1 cellular context compared by ENCODE assay signal in genomic region chr19:8342684-8343482, GRCh38.
TF ChIP-seq lines count a peak whose summit lies in the region.

Gene KANK3, minus strand, starts transcription at chr19:8343262. Its CDS starts 5,434 bp downstream, at chr19:8337828.

TF ChIP-seq in HepG2, 621 proteins besides CTCF, POLR2A, EP300 and RAD21 (continued from another document and continues in another):
- TF ChIP-seq ZMAT5 (CRISPR knock-in tag; IDR thresholded peaks at IDR 0.05; ENCODE audit: borderline replicate concordance, low read depth), result no peak
- TF ChIP-seq ZFP91 (CRISPR knock-in tag; IDR thresholded peaks at IDR 0.05; ENCODE audit: borderline replicate concordance), result peak; percentile 38; the same call in 1 of the 2 replicates
- no peak for TF ChIP-seq ZNF251 (CRISPR knock-in tag; IDR thresholded peaks at IDR 0.05)
- no peak for TF ChIP-seq STAG1 (CRISPR knock-in tag; IDR thresholded peaks at IDR 0.05)
- TF ChIP-seq TP53 (CRISPR knock-in tag; conservative IDR thresholded peaks at IDR 0.05), result no peak
- no peak for TF ChIP-seq ZNF780A (CRISPR knock-in tag; IDR thresholded peaks at IDR 0.05)
- TF ChIP-seq ATAD3A (CRISPR knock-in tag; IDR thresholded peaks at IDR 0.05), result no peak
- TF ChIP-seq ZC3H13 (CRISPR knock-in tag; IDR thresholded peaks at IDR 0.05), result no peak
- no peak for TF ChIP-seq CREBL2 (CRISPR knock-in tag; IDR thresholded peaks at IDR 0.05; ENCODE audit: borderline replicate concordance)
- no peak for TF ChIP-seq ZNF407 (CRISPR knock-in tag; IDR thresholded peaks at IDR 0.05; ENCODE audit: not compliant biosample characterization)
- TF ChIP-seq SRSF4 (IDR thresholded peaks at IDR 0.05; ENCODE audit: low read depth, low read length, poor library complexity, severe bottlenecking), result no peak
- no peak for TF ChIP-seq ADNP (CRISPR knock-in tag; IDR thresholded peaks at IDR 0.05)
- no peak for TF ChIP-seq RBM39 (IDR thresholded peaks at IDR 0.05; ENCODE audit: low read depth, low read length, poor library complexity, severe bottlenecking)
- TF ChIP-seq PATZ1 (CRISPR knock-in tag; IDR thresholded peaks at IDR 0.05), result 0 out of 2 replicates have a peak, but pooled peaks have one; percentile 44
- no peak for TF ChIP-seq ZNF335 (CRISPR knock-in tag; IDR thresholded peaks at IDR 0.05)
- no peak for TF ChIP-seq RARG (CRISPR knock-in tag; IDR thresholded peaks at IDR 0.05; ENCODE audit: low read depth)
- no peak for TF ChIP-seq GPBP1L1 (CRISPR knock-in tag; IDR thresholded peaks at IDR 0.05)
- TF ChIP-seq ZNF234 (CRISPR knock-in tag; conservative IDR thresholded peaks at IDR 0.05), result no peak
- TF ChIP-seq NBN (conservative IDR thresholded peaks at IDR 0.05), result no peak
- peak; percentile 63; the same call in 1 of the 2 replicates for TF ChIP-seq GABPB1 (CRISPR knock-in tag; IDR thresholded peaks at IDR 0.05)
- TF ChIP-seq ZNF567 (CRISPR knock-in tag; IDR thresholded peaks at IDR 0.05; ENCODE audit: borderline replicate concordance), result no peak
- peak; percentile 87; the same call in 1 of the 2 replicates for TF ChIP-seq KDM2A (CRISPR knock-in tag; IDR thresholded peaks at IDR 0.05; ENCODE audit: borderline replicate concordance, low read depth)
- TF ChIP-seq ZNF282 (IDR thresholded peaks at IDR 0.05; ENCODE audit: partially characterized antibody), result no peak
- no peak for TF ChIP-seq ZNF772 (CRISPR knock-in tag; IDR thresholded peaks at IDR 0.05)
- no peak for TF ChIP-seq JDP2 (CRISPR knock-in tag; IDR thresholded peaks at IDR 0.05; ENCODE audit: borderline replicate concordance)
- TF ChIP-seq MXD3 (CRISPR knock-in tag; IDR thresholded peaks at IDR 0.05), result no peak
- no peak for TF ChIP-seq ATF7-NPFF (CRISPR knock-in tag; IDR thresholded peaks at IDR 0.05; ENCODE audit: low read depth)
- no peak for TF ChIP-seq ZKSCAN8 (CRISPR knock-in tag; IDR thresholded peaks at IDR 0.05; ENCODE audit: borderline replicate concordance)
- TF ChIP-seq ZNF891 (CRISPR knock-in tag; IDR thresholded peaks at IDR 0.05), result no peak
- TF ChIP-seq SP4 (CRISPR knock-in tag; IDR thresholded peaks at IDR 0.05), result peak; percentile 96
- no peak for TF ChIP-seq PHF5A (CRISPR knock-in tag; IDR thresholded peaks at IDR 0.05; ENCODE audit: low read depth, unreplicated experiment)
- peak; percentile 55; the same call in 1 of the 2 replicates for TF ChIP-seq SP5 (CRISPR knock-in tag; IDR thresholded peaks at IDR 0.05; ENCODE audit: borderline replicate concordance, low read depth)
- TF ChIP-seq TBL1XR1 (IDR thresholded peaks at IDR 0.05; ENCODE audit: borderline replicate concordance, low read length, partially characterized antibody), result no peak
- no peak for TF ChIP-seq ZBTB10 (CRISPR knock-in tag; IDR thresholded peaks at IDR 0.05; ENCODE audit: borderline replicate concordance)
- no peak for TF ChIP-seq ZSCAN9 (CRISPR knock-in tag; IDR thresholded peaks at IDR 0.05; ENCODE audit: borderline replicate concordance)
- no peak for TF ChIP-seq ZBTB20 (CRISPR knock-in tag; IDR thresholded peaks at IDR 0.05; ENCODE audit: borderline replicate concordance, low read depth)
- TF ChIP-seq ZNF510 (CRISPR knock-in tag; IDR thresholded peaks at IDR 0.05; ENCODE audit: low read depth), result no peak
- TF ChIP-seq SP2 (CRISPR knock-in tag; IDR thresholded peaks at IDR 0.05), result peak; percentile 98
- no peak for TF ChIP-seq GMEB2 (CRISPR knock-in tag; IDR thresholded peaks at IDR 0.05; ENCODE audit: low read depth)
- TF ChIP-seq ZNF547 (CRISPR knock-in tag; IDR thresholded peaks at IDR 0.05), result no peak
- TF ChIP-seq CREB1 (IDR thresholded peaks at IDR 0.05), result peak; percentile 53; the same call in 1 of the 2 replicates
- TF ChIP-seq CREB1 (CRISPR knock-in tag; IDR thresholded peaks at IDR 0.05), result no peak
- no peak for TF ChIP-seq ZNF121 (CRISPR knock-in tag; IDR thresholded peaks at IDR 0.05)
- no peak for TF ChIP-seq ZNF432 (CRISPR knock-in tag; IDR thresholded peaks at IDR 0.05; ENCODE audit: borderline replicate concordance)
- 0 out of 2 replicates have a peak, but pooled peaks have one; percentile 18 for TF ChIP-seq ZNF580 (CRISPR knock-in tag; IDR thresholded peaks at IDR 0.05; ENCODE audit: borderline replicate concordance, low read depth)
- no peak for TF ChIP-seq ATF5 (CRISPR knock-in tag; IDR thresholded peaks at IDR 0.05; ENCODE audit: low read depth)
- no peak for TF ChIP-seq ATF1 (CRISPR knock-in tag; IDR thresholded peaks at IDR 0.05)
